Comparison of ENCODE assay signal across 11 cellular contexts in the genomic region with DNA sequence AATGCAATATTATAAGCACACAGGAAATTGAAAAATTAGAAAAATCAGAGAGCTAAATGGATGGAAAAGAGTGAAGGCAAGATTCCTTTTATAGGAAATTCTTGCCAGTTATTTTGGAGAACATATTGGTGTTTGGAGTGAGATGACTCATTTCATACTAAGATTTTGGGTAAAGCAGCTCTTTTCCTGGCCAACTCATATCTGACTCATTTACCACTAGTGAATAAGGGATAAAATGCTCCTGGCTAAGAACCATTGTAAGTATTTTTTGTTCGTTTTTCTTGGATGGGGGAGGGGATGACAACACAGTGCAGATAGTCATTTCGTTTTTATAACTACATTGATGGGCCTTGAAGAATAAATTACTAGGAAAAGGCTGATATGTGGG.
DNase-seq lines count a peak whose midpoint lies in the region; ATAC-seq and TF ChIP-seq lines count a peak whose summit lies in the region.
"Had no signal": no experiment of that assay in that cellular context is flagged by ENCODE, and none has a peak within 500 bp of the region (broad histone marks: within the 10 kb centered on the region; RNA-seq: fewer than 3 reads in every experiment).

No MANE protein-coding gene starts in this region.

- intact Hi-C loops in HCT116 (cut with micrococcal nuclease) = no loop called here

- no TSS peak for BruUV-seq in HCT116 (replicated peaks; lab: Mats Ljungman, UMichigan)

- H2AFZ ChIP-seq in HCT116 (ENCODE audit: low read depth, low read length, poor library complexity, severe bottlenecking) (peak overlapping the region; percentile 47), smooth muscle cell (ENCODE audit: low read depth) (no peak overlapping the region)

- no peaks in the 10 kb centered on the region for H4K20me1 ChIP-seq in HCT116 (ENCODE audit: insufficient read depth)
- H4K20me1 ChIP-seq in smooth muscle cell (ENCODE audit: low read depth) = no peaks in the 10 kb centered on the region

- POLR2A ChIA-PET in HCT116 (lab: Charles Lee) = interaction anchor here (1.2 kb wide), 1 partner anchor 30 kb away, joined by 3 read pairs; no protein-coding TSS in a partner anchor

- H3K9me3 ChIP-seq in HCT116 (ENCODE audit: control insufficient read depth in 1 of 2, insufficient read depth in 1 of 2, low read depth in 1 of 2, low read length in 2 of 2) = no peaks in the 10 kb centered on the region
- no peaks in the 10 kb centered on the region for H3K9me3 ChIP-seq in gastroesophageal sphincter
- no peaks in the 10 kb centered on the region for H3K9me3 ChIP-seq in smooth muscle cell (replicated peaks; ENCODE audit: low read depth)
- peaks cover 0 to 3% (median 0%) of the 10 kb centered on the region in 4 donors for H3K9me3 ChIP-seq in tibial nerve
- H3K9me3 ChIP-seq: Peyer's patch had no signal

- peaks cover 0 to 2% (median 2%) of the 10 kb centered on the region in 3 donors for H3K27me3 Mint-ChIP-seq in immature natural killer cell (ENCODE audit: low read depth in 3 of 3)

- H3F3A ChIP-seq in smooth muscle cell (ENCODE audit: low read depth) = peaks cover 16% of the 10 kb centered on the region

- RAD21 ChIA-PET in HCT116 (lab: Charles Lee; ENCODE audit: low non-redundant PET in 1 of 2, low total read pairs in 2 of 2, uncharacterized antibody in 2 of 2, unreplicated experiment in 2 of 2) = no interaction called here

- H3K27ac Mint-ChIP-seq in immature natural killer cell = no peak overlapping the region
- H3K27ac Mint-ChIP-seq: activated CD8-positive, alpha-beta T cell treated with anti-CD3 and anti-CD28 coated beads, Interleukin-2, amount 10 ng/mL, durations not matched to agents 7 days and 5 days had no signal

- CTCF ChIA-PET in HCT116 (lab: Charles Lee) = no interaction called here

- no peaks in the 10 kb centered on the region for H3K9me2 ChIP-seq in HCT116 (ENCODE audit: insufficient read depth)

- H3K4me1 ChIP-seq in HCT116 (ENCODE audit: control insufficient read depth in 1 of 2, insufficient read depth in 2 of 2, low read length in 2 of 2) (peaks cover 0 to 33% of the 10 kb centered on the region in 2 experiments; a peak in 2 of 4 replicates), gastroesophageal sphincter (peaks cover 2 to 23% (median 7%) of the 10 kb centered on the region in 3 donors), smooth muscle cell (ENCODE audit: low read depth) (peaks cover 10% of the 10 kb centered on the region), tibial nerve (peaks cover 0 to 32% (median 0%) of the 10 kb centered on the region in 4 donors)
- H3K4me1 ChIP-seq: Peyer's patch had no signal

- ATAC-seq in HCT116 = peak; percentile 60
- ATAC-seq in gastroesophageal sphincter = peak; percentile 43
- ATAC-seq in HG02884 (IDR thresholded peaks at IDR 0.05; ENCODE audit: unreplicated experiment) = no peak
- ATAC-seq: activated CD8-positive, alpha-beta T cell treated with anti-CD3 and anti-CD28 coated beads, Interleukin-2, amount 10 ng/mL, durations not matched to agents 7 days and 5 days had no signal

- H3K27ac ChIP-seq in HCT116 (ENCODE audit: low read depth, low read length) = no peak overlapping the region
- H3K27ac ChIP-seq in gastroesophageal sphincter = no peak overlapping the region
- peak overlapping the region; percentile 71 for H3K27ac ChIP-seq in smooth muscle cell (ENCODE audit: low read depth)
- peak overlapping the region in 2 of 4 donors; percentile 62 to 74 for H3K27ac ChIP-seq in tibial nerve
- H3K27ac ChIP-seq: Peyer's patch had no signal

- H3K36me3 Mint-ChIP-seq in immature natural killer cell = peaks cover 7 to 14% (median 12%) of the 10 kb centered on the region in 3 donors

- H3K9me3 Mint-ChIP-seq in immature natural killer cell = peaks cover 0 to 37% (median 9%) of the 10 kb centered on the region in 6 donors

- H3K4me2 ChIP-seq in HCT116 (ENCODE audit: low read length) = peak overlapping the region; percentile 47
- peak overlapping the region; percentile 79 for H3K4me2 ChIP-seq in smooth muscle cell

- no peak for TF ChIP-seq EP300 in gastroesophageal sphincter (IDR thresholded peaks at IDR 0.05)
- peak in 1 of 2 donors; percentile 52 for TF ChIP-seq EP300 in tibial nerve (IDR thresholded peaks at IDR 0.05)

- TF ChIP-seq POLR2A in HCT116 (IDR thresholded peaks at IDR 0.05; ENCODE audit: borderline replicate concordance, extremely low read depth, insufficient read depth, insufficient read length) = no peak
- TF ChIP-seq POLR2A in gastroesophageal sphincter (IDR thresholded peaks at IDR 0.05) = no peak
- no peak for TF ChIP-seq POLR2A in tibial nerve (IDR thresholded peaks at IDR 0.05)

- no peaks in the 10 kb centered on the region for H3K79me2 ChIP-seq in HCT116 (ENCODE audit: insufficient read depth, low read length)
- no peaks in the 10 kb centered on the region for H3K79me2 ChIP-seq in smooth muscle cell (ENCODE audit: low read depth)

- TF ChIP-seq RAD21 in HCT116 (IDR thresholded peaks at IDR 0.05; ENCODE audit: low read depth) = peak; percentile 19; the same call in 1 of the 2 replicates

- H3K4me3 Mint-ChIP-seq in immature natural killer cell = no peak overlapping the region
- H3K4me3 Mint-ChIP-seq: activated CD8-positive, alpha-beta T cell treated with anti-CD3 and anti-CD28 coated beads, Interleukin-2, amount 10 ng/mL, durations not matched to agents 7 days and 5 days had no signal

- H3K9ac ChIP-seq in HCT116 (ENCODE audit: low read length) (no peak overlapping the region), smooth muscle cell (ENCODE audit: low read depth) (peak overlapping the region; percentile 12)

- no peaks in the 10 kb centered on the region for H3K4me1 Mint-ChIP-seq in immature natural killer cell

- TF ChIP-seq CTCF in HCT116 (IDR thresholded peaks at IDR 0.05 in 2 of 3, conservative IDR thresholded peaks at IDR 0.05 in 1 of 3; ENCODE audit: borderline replicate concordance in 1 of 3, insufficient read depth in 1 of 3, low read depth in 2 of 3, low read length in 2 of 3) (no peak), WI38 (IDR thresholded peaks at IDR 0.05; ENCODE audit: low read depth, low read length) (no peak), gastroesophageal sphincter (IDR thresholded peaks at IDR 0.05) (no peak), smooth muscle cell (IDR thresholded peaks at IDR 0.05; ENCODE audit: borderline replicate concordance, insufficient read depth, poor library complexity, severe bottlenecking) (no peak), tibial nerve (IDR thresholded peaks at IDR 0.05) (no peak)

- DNase-seq in HCT116 (ENCODE audit: low read depth, low spot score) (peak; percentile 43), smooth muscle cell (lab: John Stamatoyannopoulos, UW; ENCODE audit: unreplicated experiment) (no peak), immature natural killer cell (no peak), tibial nerve (ENCODE audit: low spot score in 2 of 2) (no peak), activated gamma-delta T cell treated with Interleukin-2 at 50 U/mL for 16 hours (no peak)
- DNase-seq: activated CD8-positive, alpha-beta T cell treated with anti-CD3 and anti-CD28 coated beads, Interleukin-2, amount 10 ng/mL, durations not matched to agents 7 days and 5 days; cerebellar nuclear complex; Peyer's patch had no signal

- H3K4me3 ChIP-seq in HCT116 (replicated peaks in 1 of 2; ENCODE audit: low read depth in 1 of 2, low read length in 2 of 2) = no peak overlapping the region; a peak in 1 of 4 replicates
- H3K4me3 ChIP-seq in WI38 (ENCODE audit: low read depth, low read length) = peak overlapping the region; percentile 29
- no peak overlapping the region for H3K4me3 ChIP-seq in gastroesophageal sphincter
- no peak overlapping the region for H3K4me3 ChIP-seq in smooth muscle cell
- H3K4me3 ChIP-seq in tibial nerve = no peak overlapping the region
- H3K4me3 ChIP-seq: Peyer's patch had no signal

- H3K36me3 ChIP-seq in HCT116 (ENCODE audit: control insufficient read depth in 1 of 2, insufficient read depth in 2 of 2, low read length in 2 of 2) (no peaks in the 10 kb centered on the region), gastroesophageal sphincter (no peaks in the 10 kb centered on the region), smooth muscle cell (ENCODE audit: low read depth) (no peaks in the 10 kb centered on the region), tibial nerve (no peaks in the 10 kb centered on the region)
- H3K36me3 ChIP-seq: Peyer's patch had no signal

- H3K27me3 ChIP-seq in HCT116 (ENCODE audit: insufficient read depth, low read length) (no peaks in the 10 kb centered on the region), gastroesophageal sphincter (no peaks in the 10 kb centered on the region), smooth muscle cell (ENCODE audit: low read depth) (no peaks in the 10 kb centered on the region), tibial nerve (peaks cover 0 to 2% of the 10 kb centered on the region in 2 donors)
- H3K27me3 ChIP-seq: Peyer's patch had no signal

- 5 to 13% methylated on average over 2 of the region's 2 CpGs for WGBS in gastroesophageal sphincter (ENCODE audit: low coverage in 1 of 2), 2 donors
- WGBS in smooth muscle cell (ENCODE audit: low lambda C conversion rate) = 16% methylated on average over 2 of the region's 2 CpGs
- 9 to 15% methylated on average over 2 of the region's 2 CpGs for WGBS in tibial nerve, 2 donors

TF ChIP-seq in HCT116, 20 proteins besides CTCF, POLR2A, EP300 and RAD21 (continues in another document):
- TF ChIP-seq TCF7L2 (IDR thresholded peaks at IDR 0.05; ENCODE audit: borderline replicate concordance, extremely low read depth, insufficient read depth, insufficient read length) (no peak), EGR1 (IDR thresholded peaks at IDR 0.05; ENCODE audit: low read depth) (no peak), JUND (IDR thresholded peaks at IDR 0.05) (peak; percentile 79), EZH2phosphoT487 (IDR thresholded peaks at IDR 0.05; ENCODE audit: borderline replicate concordance) (no peak), CBX3 (IDR thresholded peaks at IDR 0.05; ENCODE audit: low read depth) (peak; percentile 80), ZFX (IDR thresholded peaks at IDR 0.05) (no peak), FOSL1 (IDR thresholded peaks at IDR 0.05; ENCODE audit: low read depth) (peak; percentile 91), CEBPB (IDR thresholded peaks at IDR 0.05; ENCODE audit: low read depth) (0 out of 2 replicates have a peak, but pooled peaks have one; percentile 38), EZH2 (IDR thresholded peaks at IDR 0.05) (no peak), SP1 (IDR thresholded peaks at IDR 0.05; ENCODE audit: low read depth) (peak; percentile 51), YY1 (IDR thresholded peaks at IDR 0.05; ENCODE audit: extremely low read depth, insufficient replicate concordance, low read depth, low read length) (no peak)
- TF ChIP-seq, protein P1, sequence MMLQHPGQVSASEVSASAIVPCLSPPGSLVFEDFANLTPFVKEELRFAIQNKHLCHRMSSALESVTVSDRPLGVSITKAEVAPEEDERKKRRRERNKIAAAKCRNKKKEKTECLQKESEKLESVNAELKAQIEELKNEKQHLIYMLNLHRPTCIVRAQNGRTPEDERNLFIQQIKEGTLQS (IDR thresholded peaks at IDR 0.05) = no peak
